Comparison of ENCODE assay signal across 18 cellular contexts in the genomic region with DNA sequence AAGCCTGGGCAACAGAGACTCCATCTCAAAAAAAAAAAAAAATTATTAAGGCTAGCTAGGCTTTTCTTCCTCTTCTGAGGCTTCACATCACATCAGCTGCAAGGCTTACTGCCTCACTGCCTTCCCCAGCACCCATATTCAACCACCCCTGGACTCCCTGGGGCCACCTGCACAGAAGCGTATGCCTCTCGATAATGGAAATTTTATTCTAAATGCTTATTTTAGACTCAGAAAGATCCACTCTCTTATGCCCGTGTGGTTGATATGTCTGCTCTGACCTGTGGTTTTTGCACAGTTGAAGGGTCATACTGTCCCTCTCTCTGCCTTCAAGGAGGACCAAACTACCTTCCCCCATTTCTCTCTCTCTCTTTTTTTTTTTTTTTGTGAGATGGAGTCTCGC. TPM values are rescaled to one million over a fixed set of nuclear protein-coding genes. Genes with fewer than 3 reads are reported as not detected.
DNase-seq lines count a peak whose midpoint lies in the region; ATAC-seq and TF ChIP-seq lines count a peak whose summit lies in the region.
"Had no signal": no experiment of that assay in that cellular context is flagged by ENCODE, and none has a peak within 500 bp of the region (broad histone marks: within the 10 kb centered on the region; RNA-seq: fewer than 3 reads in every experiment).

No MANE protein-coding gene starts in this region.

- H3K36me3 Mint-ChIP-seq in activated T-cell treated with anti-CD3 and anti-CD28 coated beads, Interleukin-2, amount 50 U/mL, for 24 hours (ENCODE audit: low read depth), result no peaks in the 10 kb centered on the region
- H3K36me3 Mint-ChIP-seq: activated CD4-positive, alpha-beta memory T cell treated with anti-CD3 and anti-CD28 coated beads for 36 hours had no signal

- no peaks in the 10 kb centered on the region for H3K79me1 ChIP-seq in IMR-90 (ENCODE audit: low read depth in 1 of 2, low read length in 2 of 2)

- peaks cover 7% of the 10 kb centered on the region for H3K27me3 Mint-ChIP-seq in activated T-cell treated with anti-CD3 and anti-CD28 coated beads, Interleukin-2, amount 50 U/mL, for 24 hours

- H3K18ac ChIP-seq in IMR-90 (ENCODE audit: low read depth, low read length), result peak overlapping the region; percentile 59; the same call in 1 of the 2 replicates

- ATAC-seq in GM21529 (IDR thresholded peaks at IDR 0.05; ENCODE audit: unreplicated experiment) (peak; percentile 34), IMR-90 (ENCODE audit: low read depth) (no peak), upper lobe of right lung (no peak)
- ATAC-seq: gastroesophageal sphincter had no signal

- peak overlapping the region; percentile 2; the same call in 1 of the 2 replicates for H3K4ac ChIP-seq in IMR-90 (ENCODE audit: low read depth, low read length)

- no peak overlapping the region for H2AFZ ChIP-seq in IMR-90 (replicated peaks; ENCODE audit: low read length, poor library complexity)

- no peak overlapping the region for H3K9ac ChIP-seq in IMR-90 (ENCODE audit: low read depth, low read length)

- H3K4me3 ChIP-seq in GM12865 (ENCODE audit: low read depth, low read length), result no peak overlapping the region
- no peak overlapping the region for H3K4me3 ChIP-seq in IMR-90 (ENCODE audit: insufficient read depth, low read depth, low read length)
- H3K4me3 ChIP-seq in upper lobe of right lung, result no peak overlapping the region
- H3K4me3 ChIP-seq: gastroesophageal sphincter, MG63, SJSA1, spleen had no signal

- BruUV-seq in IMR-90 (replicated peaks; lab: Mats Ljungman, UMichigan), result no TSS peak

- H4K8ac ChIP-seq in IMR-90 (ENCODE audit: low read depth in 2 of 2, low read length in 2 of 2), result peak overlapping the region; percentile 6 to 43; a peak in 1 of 4 replicates

- POLR2A ChIA-PET in IMR-90 (lab: Charles Lee; ENCODE audit: unreplicated experiment), result no interaction called here

- peaks cover 6% of the 10 kb centered on the region; the same call in 1 of the 2 replicates for H3K9me1 ChIP-seq in IMR-90 (ENCODE audit: insufficient read depth, low read length)

- CTCF ChIA-PET in IMR-90 (lab: Yijun Ruan, JAX), result no interaction called here

- peaks cover 1% of the 10 kb centered on the region for H3K4me1 Mint-ChIP-seq in activated T-cell treated with anti-CD3 and anti-CD28 coated beads, Interleukin-2, amount 50 U/mL, for 24 hours (ENCODE audit: low read depth)

- peak overlapping the region; percentile 33; the same call in 1 of the 2 replicates for H3K14ac ChIP-seq in IMR-90 (replicated peaks; ENCODE audit: low read depth, low read length)

- H2AK5ac ChIP-seq in IMR-90 (ENCODE audit: low read depth, low read length), result peak overlapping the region; percentile 33; the same call in 1 of the 2 replicates

- H2BK120ac ChIP-seq in IMR-90 (ENCODE audit: low read depth, low read length), result no peak overlapping the region

- no peak overlapping the region for H3K4me2 ChIP-seq in IMR-90 (ENCODE audit: low read depth, low read length)

- H3K27ac Mint-ChIP-seq in activated T-cell treated with anti-CD3 and anti-CD28 coated beads, Interleukin-2, amount 50 U/mL, for 24 hours, result no peak overlapping the region
- H3K27ac Mint-ChIP-seq: activated CD4-positive, alpha-beta memory T cell treated with anti-CD3 and anti-CD28 coated beads for 36 hours had no signal

- H3K36me3 ChIP-seq in IMR-90 (ENCODE audit: control insufficient read depth, insufficient read depth, low read length) (no peaks in the 10 kb centered on the region), upper lobe of right lung (no peaks in the 10 kb centered on the region)
- H3K36me3 ChIP-seq: gastroesophageal sphincter, MG63, SJSA1 had no signal

- TF ChIP-seq POLR2A in IMR-90 (IDR thresholded peaks at IDR 0.05; ENCODE audit: low read depth, low read length), result no peak

- H3K4me3 Mint-ChIP-seq in activated T-cell treated with anti-CD3 and anti-CD28 coated beads, Interleukin-2, amount 50 U/mL, for 24 hours, result no peak overlapping the region
- H3K4me3 Mint-ChIP-seq: activated CD4-positive, alpha-beta memory T cell treated with anti-CD3 and anti-CD28 coated beads for 36 hours had no signal

- H3K27ac ChIP-seq in IMR-90 (ENCODE audit: insufficient read depth, low read length), result no peak overlapping the region
- no peak overlapping the region for H3K27ac ChIP-seq in upper lobe of right lung
- H3K27ac ChIP-seq: gastroesophageal sphincter had no signal

- H3K56ac ChIP-seq in IMR-90 (ENCODE audit: extremely low read depth, insufficient read depth, low read length), result no peak overlapping the region

- no peak overlapping the region for H4K5ac ChIP-seq in IMR-90 (ENCODE audit: low read depth, low read length)

- peaks cover 4% of the 10 kb centered on the region; the same call in 1 of the 2 replicates for H4K20me1 ChIP-seq in IMR-90 (ENCODE audit: insufficient read depth, low read length)

- no peaks in the 10 kb centered on the region for H3K9me3 Mint-ChIP-seq in activated T-cell treated with anti-CD3 and anti-CD28 coated beads, Interleukin-2, amount 50 U/mL, for 24 hours
- H3K9me3 Mint-ChIP-seq: activated CD4-positive, alpha-beta memory T cell treated with anti-CD3 and anti-CD28 coated beads for 36 hours had no signal

- no peak for TF ChIP-seq RAD21 in IMR-90 (IDR thresholded peaks at IDR 0.05; ENCODE audit: low read length)

- 0 out of 3 replicates have a peak overlapping the region, but pooled peaks have one; percentile 67 for H2BK15ac ChIP-seq in IMR-90 (ENCODE audit: low read depth, low read length)

- in situ Hi-C loops in IMR-90 (cut with MboI; ENCODE audit: low sequenced_read_pairs), result no loop called here

- H3K9me3 ChIP-seq in IMR-90 (ENCODE audit: control insufficient read depth, insufficient read depth, low read length), result no peaks in the 10 kb centered on the region
- no peaks in the 10 kb centered on the region for H3K9me3 ChIP-seq in upper lobe of right lung
- H3K9me3 ChIP-seq: gastroesophageal sphincter, MG63, SJSA1, spleen had no signal

- dilution Hi-C loops in IMR-90 (cut with HindIII; ENCODE audit: low sequenced_read_pairs, unreplicated experiment), result no loop called here

- no peak for TF ChIP-seq CTCF in GM12865 (IDR thresholded peaks at IDR 0.05; ENCODE audit: insufficient read depth, low read depth, low read length, missing control alignments)
- TF ChIP-seq CTCF in IMR-90 (conservative IDR thresholded peaks at IDR 0.05; ENCODE audit: low read depth, low read length), result no peak
- no peak for TF ChIP-seq CTCF in upper lobe of right lung (IDR thresholded peaks at IDR 0.05)

- peak overlapping the region; percentile 61 for H2BK5ac ChIP-seq in IMR-90 (ENCODE audit: low read depth, low read length, poor library complexity, severe bottlenecking)

- H3K27me3 ChIP-seq in IMR-90 (ENCODE audit: control insufficient read depth, insufficient read depth, low read length) (no peaks in the 10 kb centered on the region), upper lobe of right lung (no peaks in the 10 kb centered on the region)
- H3K27me3 ChIP-seq: MG63, SJSA1 had no signal

- intact Hi-C loops in IMR-90 (cut with micrococcal nuclease), result no loop called here
- intact Hi-C loops in upper lobe of right lung (cut with DNase I), result no loop called here

- no peak overlapping the region for H2AK9ac ChIP-seq in IMR-90 (replicated peaks; ENCODE audit: low read depth, low read length, poor library complexity)

- WGBS in IMR-90 (ENCODE audit: extremely low coverage in 2 of 2, insufficient read length in 1 of 2), 2 experiments, result no CpG with 5 or more reads among the region's 4 CpGs

- no peak overlapping the region for H2BK20ac ChIP-seq in IMR-90 (ENCODE audit: low read depth, low read length)

- H4K91ac ChIP-seq in IMR-90 (ENCODE audit: insufficient read depth, low read depth, low read length), result no peak overlapping the region

- DNase-seq in GM12865 (ENCODE audit: low read depth) (peak; percentile 64), IMR-90 (no peak), germinal center (ENCODE audit: low spot score) (peak; percentile 75), upper lobe of right lung (no peak), inferior parietal cortex (ENCODE audit: extremely low spot score) (no peak)
- DNase-seq in activated T-cell treated with anti-CD3 and anti-CD28 coated beads, Interleukin-2, amount 50 U/mL, for 24 hours, result no peak
- DNase-seq in NK-92 treated with Interleukin-12 subunit alpha and Interleukin-12 subunit beta, amount 100 ng/mL, for 24 hours (lab: John Stamatoyannopoulos, UW), result no peak
- DNase-seq: activated CD4-positive, alpha-beta memory T cell treated with anti-CD3 and anti-CD28 coated beads for 36 hours; cerebellar nuclear complex; NCI-H2029; NCI-H748 treated with DMSO at 0.1 percent for 48 hours; spleen had no signal

- H3K4me1 ChIP-seq in IMR-90 (ENCODE audit: control insufficient read depth, insufficient read depth, low read length), result peaks cover 11% of the 10 kb centered on the region
- no peaks in the 10 kb centered on the region for H3K4me1 ChIP-seq in upper lobe of right lung
- H3K4me1 ChIP-seq: gastroesophageal sphincter had no signal

- no peak overlapping the region for H3K23ac ChIP-seq in IMR-90 (ENCODE audit: low read depth, low read length)

TF ChIP-seq in IMR-90, 13 proteins besides CTCF, POLR2A, EP300 and RAD21 (continues in another document):
- TF ChIP-seq CHD1 (IDR thresholded peaks at IDR 0.05; ENCODE audit: low read depth, low read length) (no peak), NFE2L2 (IDR thresholded peaks at IDR 0.05; ENCODE audit: low read depth, low read length) (no peak), SMC3 (IDR thresholded peaks at IDR 0.05; ENCODE audit: low read depth, low read length) (no peak), FOS (IDR thresholded peaks at IDR 0.05; ENCODE audit: low read depth, low read length) (no peak)

RNA-seq across cellular contexts. Expression of gene FCRLA, which starts 1.5 kb away (rescaled TPM):
- 0.28 and 0.36 TPM in 2 replicates for total RNA-seq in IMR-90 (2012; rRNA removed)
- polyA plus RNA-seq in IMR-90 (2012; rRNA removed), result 0.36 and 0.46 TPM in 2 replicates
- polyA plus RNA-seq in IMR-90 (2012; cell fraction: cytosol; rRNA removed), result 0.13 and 0.21 TPM in 2 replicates
- 0.06 and 0.11 TPM in 2 replicates for polyA plus RNA-seq in IMR-90 (2012; cell fraction: nucleus; rRNA removed; ENCODE audit: low replicate concordance)
- total RNA-seq in upper lobe of right lung, result 0.32 TPM
- total RNA-seq: activated CD4-positive, alpha-beta memory T cell treated with anti-CD3 and anti-CD28 coated beads for 36 hours; gastroesophageal sphincter; H4; osteocyte had no signal

RNA-seq across cellular contexts. Expression of gene FCRLB, which starts 15.8 kb away (rescaled TPM):
- total RNA-seq in IMR-90 (2012; rRNA removed) (0.90 and 1.1 TPM in 2 replicates), upper lobe of right lung (2.0 TPM)
- polyA plus RNA-seq in IMR-90 (2012; rRNA removed), result 2.2 and 2.9 TPM in 2 replicates
- 1.5 and 1.9 TPM in 2 replicates for polyA plus RNA-seq in IMR-90 (2012; cell fraction: cytosol; rRNA removed)
- polyA plus RNA-seq in IMR-90 (2012; cell fraction: nucleus; rRNA removed; ENCODE audit: low replicate concordance), result 0.85 and 2.0 TPM in 2 replicates
- total RNA-seq: activated CD4-positive, alpha-beta memory T cell treated with anti-CD3 and anti-CD28 coated beads for 36 hours had no signal

RNA-seq across cellular contexts. Expression of gene FCGR2B, which starts 42.6 kb away (rescaled TPM):
- not detected in 2 replicates for total RNA-seq in IMR-90 (2012; rRNA removed)
- polyA plus RNA-seq in IMR-90 (2012; rRNA removed), result not detected in 2 replicates
- not detected in 2 replicates for polyA plus RNA-seq in IMR-90 (2012; cell fraction: cytosol; rRNA removed)
- polyA plus RNA-seq in IMR-90 (2012; cell fraction: nucleus; rRNA removed; ENCODE audit: low replicate concordance), result not detected in 2 replicates
- 30.7 TPM for total RNA-seq in upper lobe of right lung
- total RNA-seq: activated CD4-positive, alpha-beta memory T cell treated with anti-CD3 and anti-CD28 coated beads for 36 hours; H4; osteocyte; SJSA1 had no signal

RNA-seq across cellular contexts. Expression of gene DUSP12, which starts 44.0 kb away (rescaled TPM):
- 31.5 and 31.7 TPM in 2 replicates for total RNA-seq in IMR-90 (2012; rRNA removed)
- 35.6 and 39.2 TPM in 2 replicates for polyA plus RNA-seq in IMR-90 (2012; rRNA removed)
- polyA plus RNA-seq in IMR-90 (2012; cell fraction: cytosol; rRNA removed), result 22.3 and 27.3 TPM in 2 replicates
- 22.1 and 22.2 TPM in 2 replicates for polyA plus RNA-seq in IMR-90 (2012; cell fraction: nucleus; rRNA removed; ENCODE audit: low replicate concordance)
- total RNA-seq in upper lobe of right lung, result 19.3 TPM

Comparison
In these comparisons a context has a peak if more than half of its experiments do, and no peak if none do; other contexts are left out.
1. DNase-seq: peak in GM12865 (single experiment) and germinal center (single experiment); none in IMR-90 (single experiment), upper lobe of right lung (single experiment), inferior parietal cortex (single experiment), activated T-cell treated with anti-CD3 and anti-CD28 coated beads, Interleukin-2, amount 50 U/mL, for 24 hours (single experiment) and NK-92 treated with Interleukin-12 subunit alpha and Interleukin-12 subunit beta, amount 100 ng/mL, for 24 hours (single experiment).
2. RNA of gene FCGR2B, which starts 42.6 kb away (total RNA-seq): 30.7 TPM in upper lobe of right lung (single experiment); not detected in IMR-90; every median in the first group is over 10 times any median in the second.